Comparison of ENCODE assay signal across 1 cellular context in genomic region chr11:47186937-47187681, GRCh38.
TF ChIP-seq lines count a peak whose summit lies in the region.

No MANE protein-coding gene starts in this region.

TF ChIP-seq in WTC11, 78 proteins besides CTCF, POLR2A, EP300 and RAD21 (continued from another document):
- TF ChIP-seq ARID4B (CRISPR knock-in tag; IDR thresholded peaks at IDR 0.05; ENCODE audit: borderline replicate concordance) (peak; percentile 38; the same call in 1 of the 2 replicates), ETV6 (CRISPR knock-in tag; IDR thresholded peaks at IDR 0.05) (no peak), SP1 (CRISPR knock-in tag; conservative IDR thresholded peaks at IDR 0.05) (peak; percentile 59; the same call in 1 of the 2 replicates), RELA (CRISPR knock-in tag; IDR thresholded peaks at IDR 0.05; ENCODE audit: borderline replicate concordance) (no peak), ZNF423 (CRISPR knock-in tag; IDR thresholded peaks at IDR 0.05) (peak; percentile 88), HMGXB4 (CRISPR knock-in tag; IDR thresholded peaks at IDR 0.05) (peak; percentile 68), FOXP1 (CRISPR knock-in tag; IDR thresholded peaks at IDR 0.05; ENCODE audit: borderline replicate concordance) (0 out of 2 replicates have a peak, but pooled peaks have one; percentile 4), ZMAT4 (CRISPR knock-in tag; IDR thresholded peaks at IDR 0.05) (no peak), AFF4 (CRISPR knock-in tag; IDR thresholded peaks at IDR 0.05; ENCODE audit: borderline replicate concordance) (0 out of 2 replicates have a peak, but pooled peaks have one; percentile 31), MXD4 (CRISPR knock-in tag; IDR thresholded peaks at IDR 0.05; ENCODE audit: borderline replicate concordance) (no peak)
- TF ChIP-seq, protein P1, sequence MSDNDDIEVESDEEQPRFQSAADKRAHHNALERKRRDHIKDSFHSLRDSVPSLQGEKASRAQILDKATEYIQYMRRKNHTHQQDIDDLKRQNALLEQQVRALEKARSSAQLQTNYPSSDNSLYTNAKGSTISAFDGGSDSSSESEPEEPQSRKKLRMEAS (CRISPR knock-in tag; IDR thresholded peaks at IDR 0.05) = peak; percentile 69
TF ChIP-seq in WTC11: peak in this region for 8.
